In genomic region chr15:48880070-48880634, GRCh38 we compare ENCODE assay signal across 1 cellular context.
TF ChIP-seq lines count a peak whose summit lies in the region.

No MANE protein-coding gene starts in this region.

TF ChIP-seq in HEK293, 187 proteins besides CTCF, POLR2A, EP300 and RAD21 (continued from another document and continues in another):
- TF ChIP-seq REST (tag by site-specific recombination; IDR thresholded peaks at IDR 0.05): no peak
- peak; percentile 84 for TF ChIP-seq PRDM6 (tag by site-specific recombination; IDR thresholded peaks at IDR 0.05)
- no peak for TF ChIP-seq ZNF654 (tag by site-specific recombination; IDR thresholded peaks at IDR 0.05; ENCODE audit: low read depth)
- peak; percentile 72 for TF ChIP-seq GLIS1 (tag by site-specific recombination; IDR thresholded peaks at IDR 0.05)
- TF ChIP-seq TRIM28 (IDR thresholded peaks at IDR 0.05; ENCODE audit: borderline replicate concordance, low read length): 0 out of 2 replicates have a peak, but pooled peaks have one; percentile 61
- TF ChIP-seq GLI2 (tag by site-specific recombination; IDR thresholded peaks at IDR 0.05; ENCODE audit: borderline replicate concordance, low read depth): no peak
- 0 out of 2 replicates have a peak, but pooled peaks have one; percentile 22 for TF ChIP-seq EGR2 (tag by site-specific recombination; IDR thresholded peaks at IDR 0.05; ENCODE audit: low read depth)
- no peak for TF ChIP-seq ZSCAN30 (tag by site-specific recombination; IDR thresholded peaks at IDR 0.05)
- TF ChIP-seq ZNF132 (tag by site-specific recombination; IDR thresholded peaks at IDR 0.05; ENCODE audit: borderline replicate concordance): no peak
- TF ChIP-seq ZNF133 (tag by site-specific recombination; IDR thresholded peaks at IDR 0.05): no peak
- TF ChIP-seq ZBTB20 (tag by site-specific recombination; IDR thresholded peaks at IDR 0.05): no peak
- TF ChIP-seq OSR2 (tag by site-specific recombination; IDR thresholded peaks at IDR 0.05): peak; percentile 85
- TF ChIP-seq ZBTB17 (tag by site-specific recombination; IDR thresholded peaks at IDR 0.05): peak; percentile 83
- TF ChIP-seq ZBTB1 (tag by site-specific recombination; IDR thresholded peaks at IDR 0.05): no peak
- no peak for TF ChIP-seq ZNF214 (tag by site-specific recombination; IDR thresholded peaks at IDR 0.05; ENCODE audit: borderline replicate concordance)
- TF ChIP-seq MYNN (tag by site-specific recombination; IDR thresholded peaks at IDR 0.05; ENCODE audit: borderline replicate concordance): no peak
- TF ChIP-seq ZNF311 (tag by site-specific recombination; IDR thresholded peaks at IDR 0.05; ENCODE audit: borderline replicate concordance): no peak
- TF ChIP-seq KLF1 (tag by site-specific recombination; IDR thresholded peaks at IDR 0.05): no peak
- TF ChIP-seq KLF9 (tag by site-specific recombination; IDR thresholded peaks at IDR 0.05; ENCODE audit: low read depth): no peak; the same call in 1 of the 2 replicates
- no peak for TF ChIP-seq ZNF792 (tag by site-specific recombination; IDR thresholded peaks at IDR 0.05)
- no peak for TF ChIP-seq ZNF416 (tag by site-specific recombination; IDR thresholded peaks at IDR 0.05)
- TF ChIP-seq IKZF3 (tag by site-specific recombination; IDR thresholded peaks at IDR 0.05): peak; percentile 38; the same call in 1 of the 2 replicates
- peak; percentile 56; the same call in 1 of the 2 replicates for TF ChIP-seq FEZF1 (tag by site-specific recombination; IDR thresholded peaks at IDR 0.05)
- no peak for TF ChIP-seq GLIS2 (tag by site-specific recombination; IDR thresholded peaks at IDR 0.05)
- no peak for TF ChIP-seq MEIS1 (CRISPR knock-in tag; IDR thresholded peaks at IDR 0.05; ENCODE audit: borderline replicate concordance)
- no peak for TF ChIP-seq SP2 (tag by site-specific recombination; IDR thresholded peaks at IDR 0.05)
- no peak for TF ChIP-seq HOXD13 (CRISPR knock-in tag; IDR thresholded peaks at IDR 0.05; ENCODE audit: borderline replicate concordance)
- no peak for TF ChIP-seq ZNF302 (tag by site-specific recombination; IDR thresholded peaks at IDR 0.05; ENCODE audit: low read depth)
- no peak for TF ChIP-seq ZNF362 (tag by site-specific recombination; IDR thresholded peaks at IDR 0.05)
- no peak for TF ChIP-seq ZSCAN5A (tag by site-specific recombination; IDR thresholded peaks at IDR 0.05)
- TF ChIP-seq ZNF239 (tag by site-specific recombination; IDR thresholded peaks at IDR 0.05): no peak
- no peak for TF ChIP-seq ZFP3 (tag by site-specific recombination; IDR thresholded peaks at IDR 0.05; ENCODE audit: low read depth)
- 0 out of 2 replicates have a peak, but pooled peaks have one; percentile 19 for TF ChIP-seq ZNF501 (tag by site-specific recombination; IDR thresholded peaks at IDR 0.05)
- no peak for TF ChIP-seq ZNF184 (tag by site-specific recombination; IDR thresholded peaks at IDR 0.05)
- TF ChIP-seq ZNF558 (tag by site-specific recombination; IDR thresholded peaks at IDR 0.05): no peak
- TF ChIP-seq SETDB1 (IDR thresholded peaks at IDR 0.05; ENCODE audit: insufficient read length, low read length): no peak
- no peak for TF ChIP-seq ZNF148 (tag by site-specific recombination; IDR thresholded peaks at IDR 0.05; ENCODE audit: borderline replicate concordance)
- TF ChIP-seq ZNF174 (tag by site-specific recombination; IDR thresholded peaks at IDR 0.05): no peak
- TF ChIP-seq ZBTB48 (tag by site-specific recombination; IDR thresholded peaks at IDR 0.05): no peak
- TF ChIP-seq ELK4 (IDR thresholded peaks at IDR 0.05; ENCODE audit: borderline replicate concordance, low read depth, low read length): no peak
- TF ChIP-seq ZXDB (tag by site-specific recombination; IDR thresholded peaks at IDR 0.05): peak; percentile 30
- no peak for TF ChIP-seq ZNF518A (tag by site-specific recombination; conservative IDR thresholded peaks at IDR 0.05; ENCODE audit: low read depth)
- TF ChIP-seq ZNF335 (tag by site-specific recombination; conservative IDR thresholded peaks at IDR 0.05): no peak
- no peak for TF ChIP-seq ZNF623 (tag by site-specific recombination; IDR thresholded peaks at IDR 0.05)
- no peak for TF ChIP-seq ZNF248 (tag by site-specific recombination; IDR thresholded peaks at IDR 0.05)
- TF ChIP-seq ZNF449 (tag by site-specific recombination; IDR thresholded peaks at IDR 0.05): no peak
- peak; percentile 15; the same call in 1 of the 2 replicates for TF ChIP-seq ZNF664 (tag by site-specific recombination; IDR thresholded peaks at IDR 0.05)
- TF ChIP-seq ZNF596 (tag by site-specific recombination; IDR thresholded peaks at IDR 0.05): no peak
- no peak for TF ChIP-seq ZNF747 (tag by site-specific recombination; IDR thresholded peaks at IDR 0.05)
- TF ChIP-seq ZNF571 (tag by site-specific recombination; IDR thresholded peaks at IDR 0.05): no peak
- TF ChIP-seq ZNF521 (tag by site-specific recombination; IDR thresholded peaks at IDR 0.05): no peak
- no peak for TF ChIP-seq ZFP41 (tag by site-specific recombination; IDR thresholded peaks at IDR 0.05; ENCODE audit: borderline replicate concordance)
